8 cellular contexts compared by ENCODE assay signal in the genomic region with DNA sequence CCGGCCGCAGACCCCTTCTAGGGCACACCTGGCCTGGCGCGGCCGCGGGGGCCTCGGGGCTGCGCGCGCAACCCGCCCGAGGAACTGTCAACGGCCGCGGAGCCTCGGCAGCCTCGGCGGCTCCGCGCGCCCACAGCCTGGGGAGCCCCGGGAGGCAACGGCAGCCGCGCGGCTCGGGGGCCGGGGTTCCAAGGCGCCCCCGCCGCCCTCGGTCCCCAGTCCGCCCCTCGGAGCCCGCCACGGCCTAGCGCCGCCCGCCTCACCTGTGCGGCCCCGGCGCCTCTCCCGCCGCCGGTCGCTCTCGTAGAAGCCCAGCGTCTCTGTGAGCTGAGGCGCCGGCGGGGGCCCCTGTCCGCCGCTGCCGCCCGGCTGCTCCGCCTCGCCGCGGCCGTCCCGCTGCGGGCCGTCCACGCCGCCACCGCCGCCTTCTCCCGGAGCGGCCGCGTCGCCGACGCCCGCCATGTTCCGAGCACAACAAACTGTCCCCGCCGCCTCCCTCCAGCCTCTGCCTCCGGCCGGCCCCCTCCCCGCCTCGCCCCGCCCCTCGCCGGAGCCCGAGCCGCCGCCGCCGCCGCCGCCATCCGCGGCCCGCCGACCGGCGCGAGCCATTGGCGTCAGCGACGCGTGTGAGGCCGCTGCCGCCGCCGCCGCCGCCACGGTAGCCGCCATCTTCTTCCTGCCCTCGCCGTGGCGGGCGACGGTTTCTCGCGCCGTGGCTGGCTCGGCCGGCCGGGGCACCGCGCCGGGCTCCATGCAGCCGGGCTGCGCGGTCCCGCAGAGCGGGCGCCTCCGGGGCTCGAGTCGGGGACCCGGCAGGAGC. TPM values are rescaled to one million over a fixed set of nuclear protein-coding genes. Genes with fewer than 3 reads are reported as not detected.
DNase-seq lines count a peak whose midpoint lies in the region; ATAC-seq and TF ChIP-seq lines count a peak whose summit lies in the region.

Gene TAPT1 (minus strand): TSS at position 476 of the 820 bp plus-strand sequence. CDS start 14 bp downstream, at position 462.

- H3K4me1 ChIP-seq in adrenal gland (replicated peaks in 1 of 2) = peaks cover 48 to 76% of the 10 kb centered on the region in 2 donors
- H3K4me1 ChIP-seq in heart right ventricle = peaks cover under 1 to 71% (median 60%) of the 10 kb centered on the region in 9 donors
- peaks cover 43% of the 10 kb centered on the region for H3K4me1 ChIP-seq in upper lobe of right lung

- H3K36me3 Mint-ChIP-seq in IgD-negative memory B cell (no peaks in the 10 kb centered on the region), progenitor cell of endocrine pancreas (ENCODE audit: insufficient read depth) (no peaks in the 10 kb centered on the region)

- 0 to 2% (median 0%) methylated on average over 4 to 135 of the region's 135 CpGs for WGBS in adrenal gland, 4 donors
- 0 to 1% methylated on average over 89 to 135 of the region's 135 CpGs for WGBS in heart right ventricle, 2 donors

- intact Hi-C loops in adrenal gland (cut with DNase I) = no loop called here
- intact Hi-C loops in heart right ventricle (cut with DNase I) = no loop called here
- intact Hi-C loops in upper lobe of right lung (cut with DNase I) = no loop called here

- TF ChIP-seq CTCF in adrenal gland (IDR thresholded peaks at IDR 0.05) (no peak), heart right ventricle (IDR thresholded peaks at IDR 0.05) (no peak), progenitor cell of endocrine pancreas (IDR thresholded peaks at IDR 0.05; ENCODE audit: unreplicated experiment) (no peak), upper lobe of right lung (IDR thresholded peaks at IDR 0.05) (no peak)

- no peaks in the 10 kb centered on the region for H3K36me3 ChIP-seq in adrenal gland (replicated peaks in 1 of 2)
- no peaks in the 10 kb centered on the region for H3K36me3 ChIP-seq in heart right ventricle
- no peaks in the 10 kb centered on the region for H3K36me3 ChIP-seq in upper lobe of right lung

- H3K27me3 ChIP-seq in adrenal gland (no peaks in the 10 kb centered on the region), heart right ventricle (no peaks in the 10 kb centered on the region), upper lobe of right lung (no peaks in the 10 kb centered on the region)

- H3K9me3 Mint-ChIP-seq in IgD-negative memory B cell = no peaks in the 10 kb centered on the region
- no peaks in the 10 kb centered on the region for H3K9me3 Mint-ChIP-seq in progenitor cell of endocrine pancreas (ENCODE audit: low read depth)

- H3K27me3 Mint-ChIP-seq in IgD-negative memory B cell = no peaks in the 10 kb centered on the region
- no peaks in the 10 kb centered on the region for H3K27me3 Mint-ChIP-seq in progenitor cell of endocrine pancreas

- H3K4me3 Mint-ChIP-seq in IgD-negative memory B cell = peak within 1 kb of the TSS; percentile 94 to 98 (median 96)
- H3K4me3 Mint-ChIP-seq in progenitor cell of endocrine pancreas (ENCODE audit: low read depth) = peak within 1 kb of the TSS; percentile 95

- peak; percentile 53 to 60 for TF ChIP-seq POLR2A in adrenal gland (IDR thresholded peaks at IDR 0.05)

- H3K27ac Mint-ChIP-seq in IgD-negative memory B cell = peak within 1 kb of the TSS; percentile 91 to 98 (median 97)
- peak within 1 kb of the TSS; percentile 98 for H3K27ac Mint-ChIP-seq in progenitor cell of endocrine pancreas

- DNase-seq in ELR (ENCODE audit: low read depth) = peak; percentile 67
- peak; percentile 62 to 77 (median 66) for DNase-seq in T-helper 1 cell
- DNase-seq in adrenal gland = peak; percentile 75 to 89 (median 81)
- DNase-seq in heart right ventricle = peak; percentile 85 to 88
- DNase-seq in progenitor cell of endocrine pancreas (ENCODE audit: low spot score, unreplicated experiment) = peak; percentile 71
- DNase-seq in upper lobe of right lung = peak; percentile 94

- H3K4me3 ChIP-seq in adrenal gland = peak within 1 kb of the TSS; percentile 60 to 95 (median 80)
- H3K4me3 ChIP-seq in heart right ventricle = peak within 1 kb of the TSS; percentile 66 to 96 (median 85)
- H3K4me3 ChIP-seq in upper lobe of right lung = peak within 1 kb of the TSS; percentile 83

- H3K4me1 Mint-ChIP-seq in IgD-negative memory B cell = peaks cover 42 to 58% (median 49%) of the 10 kb centered on the region in 3 donors
- peaks cover 39% of the 10 kb centered on the region for H3K4me1 Mint-ChIP-seq in progenitor cell of endocrine pancreas (ENCODE audit: low read depth)

- H3K9me3 ChIP-seq in adrenal gland (replicated peaks in 1 of 3) = no peaks in the 10 kb centered on the region
- no peaks in the 10 kb centered on the region for H3K9me3 ChIP-seq in heart right ventricle
- no peaks in the 10 kb centered on the region for H3K9me3 ChIP-seq in upper lobe of right lung

- peak; percentile 76 for ATAC-seq in GM21529 (IDR thresholded peaks at IDR 0.05; ENCODE audit: unreplicated experiment)
- ATAC-seq in heart right ventricle = peak; percentile 61 to 91 (median 76)
- ATAC-seq in upper lobe of right lung = peak; percentile 94

- peak within 1 kb of the TSS; percentile 79 to 99 (median 98) for H3K27ac ChIP-seq in adrenal gland
- H3K27ac ChIP-seq in heart right ventricle = peak within 1 kb of the TSS; percentile 90 to 99 (median 98)
- H3K27ac ChIP-seq in upper lobe of right lung = peak within 1 kb of the TSS; percentile 94

RNA-seq across cellular contexts. Expression of gene TAPT1, which starts in this region (rescaled TPM):
- polyA plus RNA-seq in IgD-negative memory B cell (21.8 TPM), adrenal gland (10 to 100 TPM; 39.3 to 58.8 (median 56.2) TPM), heart right ventricle (10 to 100 TPM; 14.3 to 19.6 TPM)
- total RNA-seq in adrenal gland (100 to 1,000 TPM in 1 of 8 donors, 10 to 100 TPM in 7; 33.2 to 119 (median 51.1) TPM), heart right ventricle (10 to 100 TPM; 28.6 to 44.8 (median 36.2) TPM), progenitor cell of endocrine pancreas (29.1 and 29.9 TPM in 2 replicates), upper lobe of right lung (66.5 TPM)

Comparison
In these comparisons a context has a peak if more than half of its experiments do, and no peak if none do; other contexts are left out.
1. Peak in every context shown above with its lines: DNase-seq, ATAC-seq, H3K4me3 ChIP-seq and H3K27ac ChIP-seq.